In genomic region chr10:114779803-114780609, GRCh38 we compare ENCODE assay signal across 10 cellular contexts. TPM values are rescaled to one million over a fixed set of nuclear protein-coding genes. Genes with fewer than 3 reads are reported as not detected.
DNase-seq lines count a peak whose midpoint lies in the region; ATAC-seq and TF ChIP-seq lines count a peak whose summit lies in the region.
"Had no signal": no experiment of that assay in that cellular context is flagged by ENCODE, and none has a peak within 500 bp of the region (broad histone marks: within the 10 kb centered on the region; RNA-seq: fewer than 3 reads in every experiment).

No MANE protein-coding gene starts in this region.

- no TSS peak for BruUV-seq in HCT116 (replicated peaks; lab: Mats Ljungman, UMichigan)

- H3K9me3 Mint-ChIP-seq in stimulated activated memory B cell treated with anti-CD40 and anti-IgM and Interleukin-4, amounts not matched to agents 10 μg/mL and 1 μg/mL and 100 μg/mL, for 72 hours = no peaks in the 10 kb centered on the region

- H3K27me3 Mint-ChIP-seq in stimulated activated memory B cell treated with anti-CD40 and anti-IgM and Interleukin-4, amounts not matched to agents 10 μg/mL and 1 μg/mL and 100 μg/mL, for 72 hours = peaks cover 41% of the 10 kb centered on the region

- ATAC-seq in HCT116 (peak; percentile 82), SK-N-SH treated with all-trans-retinoic acid at 6 μM for 48 hours (peak; percentile 86), foreskin keratinocyte (peak; percentile 85)
- peak; percentile 66 for ATAC-seq in stimulated activated memory B cell treated with anti-CD40 and anti-IgM and Interleukin-4, amounts not matched to agents 10 μg/mL and 1 μg/mL and 100 μg/mL, for 72 hours

- H3K4me2 ChIP-seq in HCT116 (ENCODE audit: low read length) = peak overlapping the region; percentile 56

- TF ChIP-seq POLR2A in HCT116 (IDR thresholded peaks at IDR 0.05; ENCODE audit: borderline replicate concordance, extremely low read depth, insufficient read depth, insufficient read length) = no peak

- peak overlapping the region; percentile 6 for H3K9ac ChIP-seq in HCT116 (ENCODE audit: low read length)

- no peak for TF ChIP-seq CTCF in HCT116 (IDR thresholded peaks at IDR 0.05 in 2 of 3, conservative IDR thresholded peaks at IDR 0.05 in 1 of 3; ENCODE audit: borderline replicate concordance in 1 of 3, insufficient read depth in 1 of 3, low read depth in 2 of 3, low read length in 2 of 3)
- no peak for TF ChIP-seq CTCF in foreskin keratinocyte (conservative IDR thresholded peaks at IDR 0.05)
- TF ChIP-seq CTCF in ascending aorta (IDR thresholded peaks at IDR 0.05) = no peak

- H3K27me3 ChIP-seq in HCT116 (ENCODE audit: insufficient read depth, low read length) = no peaks in the 10 kb centered on the region
- H3K27me3 ChIP-seq in foreskin keratinocyte = no peaks in the 10 kb centered on the region
- no peaks in the 10 kb centered on the region for H3K27me3 ChIP-seq in ascending aorta
- H3K27me3 ChIP-seq in SJCRH30 = no peaks in the 10 kb centered on the region

- H3K4me3 ChIP-seq in HCT116 (replicated peaks in 1 of 2; ENCODE audit: low read depth in 1 of 2, low read length in 2 of 2) (peak overlapping the region in 1 of 2 experiments; percentile 14; a peak in 1 of 4 replicates), ascending aorta (no peak overlapping the region), SJCRH30 (no peak overlapping the region)

- RAD21 ChIA-PET in HCT116 (lab: Charles Lee; ENCODE audit: low non-redundant PET in 1 of 2, low total read pairs in 2 of 2, uncharacterized antibody in 2 of 2, unreplicated experiment in 2 of 2) = interaction anchor here in 1 of 2 experiments (1.0 kb wide), 1 partner anchor 85 kb away, joined by 3 read pairs; no protein-coding TSS in a partner anchor

- peak overlapping the region; percentile 84 for H3K27ac Mint-ChIP-seq in stimulated activated memory B cell treated with anti-CD40 and anti-IgM and Interleukin-4, amounts not matched to agents 10 μg/mL and 1 μg/mL and 100 μg/mL, for 72 hours

- POLR2A ChIA-PET in HCT116 (lab: Charles Lee) = no interaction called here

- peak; percentile 76 for DNase-seq in HCT116 (ENCODE audit: low read depth, low spot score)
- DNase-seq in foreskin keratinocyte = peak; percentile 79 to 85
- DNase-seq in ascending aorta (ENCODE audit: low spot score in 2 of 2) = no peak
- DNase-seq in UCSD-AML1 (lab: John Stamatoyannopoulos, UW; ENCODE audit: unreplicated experiment) = no peak
- no peak for DNase-seq in SJCRH30
- DNase-seq in medulla oblongata (ENCODE audit: extremely low spot score) = no peak
- DNase-seq: islet precursor cell, NCI-H2081 treated with DMSO at 0.1 percent for 48 hours had no signal

- peaks cover 26 to 27% of the 10 kb centered on the region in 2 experiments for H3K4me1 ChIP-seq in HCT116 (ENCODE audit: control insufficient read depth in 1 of 2, insufficient read depth in 2 of 2, low read length in 2 of 2)
- H3K4me1 ChIP-seq in foreskin keratinocyte = peaks cover 17% of the 10 kb centered on the region
- H3K4me1 ChIP-seq in ascending aorta = peaks cover 0 to 4% of the 10 kb centered on the region in 2 donors
- H3K4me1 ChIP-seq in SJCRH30 = peaks cover 13% of the 10 kb centered on the region; the same call in 1 of the 2 replicates

- intact Hi-C loops in HCT116 (cut with micrococcal nuclease) (loop anchor here (10.0 kb wide), 2 partner anchors 145 to 345 kb away; no protein-coding TSS in a partner anchor), ascending aorta (cut with DNase I) (loop anchor here (5.0 kb wide), 1 partner anchor 73 kb away; no protein-coding TSS in a partner anchor)

- H3K27ac ChIP-seq in HCT116 (ENCODE audit: low read depth, low read length) (peak overlapping the region; percentile 49), foreskin keratinocyte (peak overlapping the region; percentile 41), ascending aorta (peak overlapping the region in 1 of 2 donors; percentile 3), SJCRH30 (no peak overlapping the region)

- no peaks in the 10 kb centered on the region for H4K20me1 ChIP-seq in HCT116 (ENCODE audit: insufficient read depth)

- H3K9me3 ChIP-seq in HCT116 (ENCODE audit: control insufficient read depth in 1 of 2, insufficient read depth in 1 of 2, low read depth in 1 of 2, low read length in 2 of 2) (no peaks in the 10 kb centered on the region), ascending aorta (no peaks in the 10 kb centered on the region), SJCRH30 (replicated peaks) (no peaks in the 10 kb centered on the region)

- no peak overlapping the region for H3K4me3 Mint-ChIP-seq in stimulated activated memory B cell treated with anti-CD40 and anti-IgM and Interleukin-4, amounts not matched to agents 10 μg/mL and 1 μg/mL and 100 μg/mL, for 72 hours

- H3K9me2 ChIP-seq in HCT116 (ENCODE audit: insufficient read depth) = no peaks in the 10 kb centered on the region

- H3K4me1 Mint-ChIP-seq in stimulated activated memory B cell treated with anti-CD40 and anti-IgM and Interleukin-4, amounts not matched to agents 10 μg/mL and 1 μg/mL and 100 μg/mL, for 72 hours = peaks cover 6% of the 10 kb centered on the region

- H3K36me3 Mint-ChIP-seq in stimulated activated memory B cell treated with anti-CD40 and anti-IgM and Interleukin-4, amounts not matched to agents 10 μg/mL and 1 μg/mL and 100 μg/mL, for 72 hours = no peaks in the 10 kb centered on the region

- peak; percentile 39; the same call in 1 of the 2 replicates for TF ChIP-seq RAD21 in HCT116 (IDR thresholded peaks at IDR 0.05; ENCODE audit: low read depth)

- H3K36me3 ChIP-seq in HCT116 (ENCODE audit: control insufficient read depth in 1 of 2, insufficient read depth in 2 of 2, low read length in 2 of 2) (no peaks in the 10 kb centered on the region), ascending aorta (no peaks in the 10 kb centered on the region), SJCRH30 (no peaks in the 10 kb centered on the region)

- CTCF ChIA-PET in HCT116 (lab: Charles Lee) = interaction anchor here (0.9 to 1.3 kb wide), 2 partner anchors 230 to 309 kb away, joined by 3 read pairs; no protein-coding TSS in a partner anchor

- H3K79me2 ChIP-seq in HCT116 (ENCODE audit: insufficient read depth, low read length) = no peaks in the 10 kb centered on the region

- H2AFZ ChIP-seq in HCT116 (ENCODE audit: low read depth, low read length, poor library complexity, severe bottlenecking) = peak overlapping the region; percentile 58

TF ChIP-seq in HCT116, 20 proteins besides CTCF, POLR2A, EP300 and RAD21 (continues in another document):
- no peak for TF ChIP-seq REST (IDR thresholded peaks at IDR 0.05; ENCODE audit: low read depth)
- TF ChIP-seq FOSL1 (IDR thresholded peaks at IDR 0.05; ENCODE audit: low read depth) = peak; percentile 94

TF ChIP-seq in SK-N-SH treated with all-trans-retinoic acid at 6 μM for 48 hours, 23 proteins besides CTCF, POLR2A, EP300 and RAD21:
- TF ChIP-seq ZC3H10 (CRISPR knock-in tag; IDR thresholded peaks at IDR 0.05) (peak; percentile 94), ISL1 (CRISPR knock-in tag; IDR thresholded peaks at IDR 0.05) (peak; percentile 97), RARB (CRISPR knock-in tag; IDR thresholded peaks at IDR 0.05) (peak; percentile 47; the same call in 1 of the 2 replicates), CREB5 (CRISPR knock-in tag; IDR thresholded peaks at IDR 0.05; ENCODE audit: low read depth) (peak; percentile 56; the same call in 1 of the 2 replicates), GLIS3 (CRISPR knock-in tag; IDR thresholded peaks at IDR 0.05) (no peak), TOX (CRISPR knock-in tag; IDR thresholded peaks at IDR 0.05; ENCODE audit: borderline replicate concordance) (peak; percentile 88)
TF ChIP-seq in SK-N-SH treated with all-trans-retinoic acid at 6 μM for 48 hours: peak in this region for 5.

RNA-seq across cellular contexts. Expression of gene FHIP2A, which starts 41.6 kb away (rescaled TPM):
- total RNA-seq in HCT116 (2021; ENCODE audit: unreplicated experiment) = 20.7 TPM
- polyA plus RNA-seq in HCT116 (2012) = 4.4 and 5.1 TPM in 2 replicates
- 12.4 and 14.1 TPM in 2 replicates for total RNA-seq in foreskin keratinocyte
- polyA plus RNA-seq in foreskin keratinocyte = 3.5 and 4.5 TPM in 2 replicates
- total RNA-seq in ascending aorta = 19.6 TPM
- total RNA-seq in SJCRH30 (2014; rRNA removed; shearing (Covaris generic)) = 10.9 and 11.1 TPM in 2 replicates

Comparison
In these comparisons a context has a peak if more than half of its experiments do, and no peak if none do; other contexts are left out.
1. DNase-seq: peak in HCT116 (single experiment) and foreskin keratinocyte (2 of 2); none in ascending aorta (0 of 2), UCSD-AML1 (single experiment), SJCRH30 (0 of 2) and medulla oblongata (single experiment).
2. Peak in every context shown above with its lines, with median percentiles within 50 percentile points of each other: ATAC-seq.